Comparison of ENCODE assay signal across 8 cellular contexts in the genomic region with DNA sequence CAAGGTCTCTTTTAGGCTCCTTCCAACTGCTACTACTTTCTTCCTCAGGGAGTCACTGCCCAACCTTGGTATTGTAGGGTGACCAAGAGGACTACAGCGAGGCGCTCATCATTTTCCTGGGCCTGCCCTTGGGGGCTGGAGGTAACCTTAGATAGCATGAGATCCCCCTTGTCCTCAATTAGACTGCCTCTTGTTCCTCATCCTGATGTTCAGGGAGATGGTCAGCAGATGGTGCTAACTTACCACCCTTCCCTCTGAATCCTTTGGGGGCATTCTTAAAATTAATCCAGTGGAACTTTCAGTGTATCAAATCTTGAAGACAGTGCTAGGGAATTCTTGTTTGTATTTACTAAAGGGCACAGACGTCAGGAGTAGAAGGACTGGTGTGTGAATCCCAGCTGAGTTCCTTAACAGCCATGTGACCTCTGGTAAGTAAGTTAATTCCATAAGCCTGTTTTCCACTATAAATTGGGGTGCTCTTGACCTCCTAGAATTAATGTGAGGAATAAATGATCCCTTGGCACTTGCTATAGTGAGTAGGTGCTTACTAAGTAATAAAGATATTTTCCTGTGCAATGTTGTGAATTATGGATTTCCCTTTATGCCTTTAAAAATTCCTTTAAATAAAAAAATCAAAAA. TPM values are rescaled to one million over a fixed set of nuclear protein-coding genes. Genes with fewer than 3 reads are reported as not detected.
DNase-seq lines count a peak whose midpoint lies in the region; ATAC-seq and TF ChIP-seq lines count a peak whose summit lies in the region.

No MANE protein-coding gene starts in this region.

- peaks cover 9% of the 10 kb centered on the region for H3K4me1 Mint-ChIP-seq in progenitor cell of endocrine pancreas (ENCODE audit: low read depth)

- no peaks in the 10 kb centered on the region for H3K36me3 Mint-ChIP-seq in progenitor cell of endocrine pancreas (ENCODE audit: insufficient read depth)

- TF ChIP-seq RAD21 in Ishikawa (IDR thresholded peaks at IDR 0.05; ENCODE audit: low read depth) = peak; percentile 97

- ATAC-seq in esophagus mucosa (no peak), HG02884 (IDR thresholded peaks at IDR 0.05; ENCODE audit: unreplicated experiment) (no peak)

- DNase-seq in DMS 273 (lab: John Stamatoyannopoulos, UW; ENCODE audit: unreplicated experiment) = peak; percentile 77
- DNase-seq in DMS 273 treated with DMSO at 0.1 percent for 48 hours (lab: John Stamatoyannopoulos, UW) = no peak
- peak; percentile 50 for DNase-seq in RPMI8226
- DNase-seq in epidermal melanocyte (ENCODE audit: insufficient read length, low spot score) = peak; percentile 42
- no peak for DNase-seq in progenitor cell of endocrine pancreas (ENCODE audit: low spot score, unreplicated experiment)

- TF ChIP-seq CTCF in progenitor cell of endocrine pancreas (IDR thresholded peaks at IDR 0.05; ENCODE audit: unreplicated experiment) = peak; percentile 76

- TF ChIP-seq EP300 in Ishikawa (IDR thresholded peaks at IDR 0.05; ENCODE audit: borderline replicate concordance) = no peak

- H3K9me3 Mint-ChIP-seq in progenitor cell of endocrine pancreas (ENCODE audit: low read depth) = no peaks in the 10 kb centered on the region

- H3K27ac Mint-ChIP-seq in progenitor cell of endocrine pancreas = no peak overlapping the region

- no peaks in the 10 kb centered on the region for H3K27me3 Mint-ChIP-seq in progenitor cell of endocrine pancreas

- no peak overlapping the region for H3K4me3 Mint-ChIP-seq in progenitor cell of endocrine pancreas (ENCODE audit: low read depth)

TF ChIP-seq in Ishikawa, 13 proteins besides CTCF, POLR2A, EP300 and RAD21:
- TF ChIP-seq, protein P1, sequence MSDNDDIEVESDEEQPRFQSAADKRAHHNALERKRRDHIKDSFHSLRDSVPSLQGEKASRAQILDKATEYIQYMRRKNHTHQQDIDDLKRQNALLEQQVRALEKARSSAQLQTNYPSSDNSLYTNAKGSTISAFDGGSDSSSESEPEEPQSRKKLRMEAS (IDR thresholded peaks at IDR 0.05) = no peak
- TF ChIP-seq, protein P2, sequence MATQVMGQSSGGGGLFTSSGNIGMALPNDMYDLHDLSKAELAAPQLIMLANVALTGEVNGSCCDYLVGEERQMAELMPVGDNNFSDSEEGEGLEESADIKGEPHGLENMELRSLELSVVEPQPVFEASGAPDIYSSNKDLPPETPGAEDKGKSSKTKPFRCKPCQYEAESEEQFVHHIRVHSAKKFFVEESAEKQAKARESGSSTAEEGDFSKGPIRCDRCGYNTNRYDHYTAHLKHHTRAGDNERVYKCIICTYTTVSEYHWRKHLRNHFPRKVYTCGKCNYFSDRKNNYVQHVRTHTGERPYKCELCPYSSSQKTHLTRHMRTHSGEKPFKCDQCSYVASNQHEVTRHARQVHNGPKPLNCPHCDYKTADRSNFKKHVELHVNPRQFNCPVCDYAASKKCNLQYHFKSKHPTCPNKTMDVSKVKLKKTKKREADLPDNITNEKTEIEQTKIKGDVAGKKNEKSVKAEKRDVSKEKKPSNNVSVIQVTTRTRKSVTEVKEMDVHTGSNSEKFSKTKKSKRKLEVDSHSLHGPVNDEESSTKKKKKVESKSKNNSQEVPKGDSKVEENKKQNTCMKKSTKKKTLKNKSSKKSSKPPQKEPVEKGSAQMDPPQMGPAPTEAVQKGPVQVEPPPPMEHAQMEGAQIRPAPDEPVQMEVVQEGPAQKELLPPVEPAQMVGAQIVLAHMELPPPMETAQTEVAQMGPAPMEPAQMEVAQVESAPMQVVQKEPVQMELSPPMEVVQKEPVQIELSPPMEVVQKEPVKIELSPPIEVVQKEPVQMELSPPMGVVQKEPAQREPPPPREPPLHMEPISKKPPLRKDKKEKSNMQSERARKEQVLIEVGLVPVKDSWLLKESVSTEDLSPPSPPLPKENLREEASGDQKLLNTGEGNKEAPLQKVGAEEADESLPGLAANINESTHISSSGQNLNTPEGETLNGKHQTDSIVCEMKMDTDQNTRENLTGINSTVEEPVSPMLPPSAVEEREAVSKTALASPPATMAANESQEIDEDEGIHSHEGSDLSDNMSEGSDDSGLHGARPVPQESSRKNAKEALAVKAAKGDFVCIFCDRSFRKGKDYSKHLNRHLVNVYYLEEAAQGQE (IDR thresholded peaks at IDR 0.05; ENCODE audit: low read depth) = no peak
- TF ChIP-seq CEBPB (IDR thresholded peaks at IDR 0.05) (no peak), TEAD4 (IDR thresholded peaks at IDR 0.05) (no peak), NFIC (IDR thresholded peaks at IDR 0.05) (no peak), YY1 (IDR thresholded peaks at IDR 0.05; ENCODE audit: low read depth) (no peak), CREB1 (IDR thresholded peaks at IDR 0.05; ENCODE audit: low read depth) (no peak), ZBTB7A (IDR thresholded peaks at IDR 0.05; ENCODE audit: low read depth) (no peak)
- TF ChIP-seq, protein P3, sequence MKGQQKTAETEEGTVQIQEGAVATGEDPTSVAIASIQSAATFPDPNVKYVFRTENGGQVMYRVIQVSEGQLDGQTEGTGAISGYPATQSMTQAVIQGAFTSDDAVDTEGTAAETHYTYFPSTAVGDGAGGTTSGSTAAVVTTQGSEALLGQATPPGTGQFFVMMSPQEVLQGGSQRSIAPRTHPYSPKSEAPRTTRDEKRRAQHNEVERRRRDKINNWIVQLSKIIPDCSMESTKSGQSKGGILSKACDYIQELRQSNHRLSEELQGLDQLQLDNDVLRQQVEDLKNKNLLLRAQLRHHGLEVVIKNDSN (IDR thresholded peaks at IDR 0.05) = no peak

RNA-seq across cellular contexts. Expression of a gene that starts 4.1 kb away (rescaled TPM):
- total RNA-seq in progenitor cell of endocrine pancreas = 52.1 and 56.2 TPM in 2 replicates
- total RNA-seq in esophagus mucosa = 49.3 TPM

RNA-seq across cellular contexts. Expression of a gene that starts 22.1 kb away (rescaled TPM):
- total RNA-seq in progenitor cell of endocrine pancreas = 0.22 and 0.29 TPM in 2 replicates
- total RNA-seq in esophagus mucosa = 0.64 TPM

RNA-seq across cellular contexts. Expression of a gene that starts 55.6 kb away (rescaled TPM):
- total RNA-seq in progenitor cell of endocrine pancreas (32.6 and 34.4 TPM in 2 replicates), esophagus mucosa (18.6 TPM)

Comparison
In these comparisons a context has a peak if more than half of its experiments do, and no peak if none do; other contexts are left out.
1. DNase-seq: peak in DMS 273 (single experiment), RPMI8226 (single experiment) and epidermal melanocyte (single experiment); none in DMS 273 treated with DMSO at 0.1 percent for 48 hours (single experiment) and progenitor cell of endocrine pancreas (single experiment).